ENCODE assay signal across 13 cellular contexts in the genomic region with DNA sequence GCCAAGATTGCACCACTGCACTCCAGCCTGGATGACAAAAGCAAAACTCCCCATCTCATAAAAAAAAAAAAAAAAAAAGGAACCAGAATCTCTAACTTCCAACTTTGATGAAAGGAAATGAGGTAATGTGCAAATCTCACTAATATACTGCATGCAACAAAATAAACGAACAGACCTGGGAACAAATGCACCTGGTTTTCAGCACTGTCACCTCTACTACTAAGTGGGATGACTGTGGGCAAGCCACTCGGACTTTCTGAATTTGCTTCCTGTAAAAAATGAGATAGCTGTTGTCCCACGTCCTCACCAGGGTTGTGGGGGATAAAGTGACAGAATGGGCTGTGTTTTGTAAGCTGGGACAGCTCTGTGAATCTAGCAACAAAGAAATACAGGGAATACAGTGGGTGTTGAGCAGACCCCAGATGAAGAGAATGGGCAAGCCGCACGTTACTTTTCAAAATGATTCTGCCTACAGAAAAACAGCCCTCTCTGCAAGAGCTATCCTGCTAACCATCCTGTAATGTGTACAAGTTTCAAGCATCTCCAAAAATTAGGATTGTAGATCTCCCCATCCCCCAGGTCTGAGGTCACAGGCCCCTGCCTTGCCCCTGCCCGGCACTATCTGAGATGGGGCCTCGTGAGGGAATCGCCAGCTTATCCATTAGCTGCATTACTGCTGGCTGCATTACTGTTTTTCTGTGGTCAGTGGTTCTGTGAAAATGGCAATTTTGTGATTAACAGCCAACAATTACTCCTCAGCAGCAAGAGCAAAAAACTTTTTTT.
DNase-seq lines count a peak whose midpoint lies in the region; ATAC-seq, FAIRE-seq and TF ChIP-seq lines count a peak whose summit lies in the region.
"Had no signal": no experiment of that assay in that cellular context is flagged by ENCODE, and none has a peak within 500 bp of the region (broad histone marks: within the 10 kb centered on the region; RNA-seq: fewer than 3 reads in every experiment).

No MANE protein-coding gene starts in this region.

- H3K36me3 Mint-ChIP-seq in activated naive CD4-positive, alpha-beta T cell treated with anti-CD3 and anti-CD28 coated beads for 36 hours (ENCODE audit: low read depth): peaks cover 5% of the 10 kb centered on the region
- peaks cover 11% of the 10 kb centered on the region for H3K36me3 Mint-ChIP-seq in T-cell
- peaks cover 11% of the 10 kb centered on the region for H3K36me3 Mint-ChIP-seq in brain

- H3K27ac Mint-ChIP-seq in activated naive CD4-positive, alpha-beta T cell treated with anti-CD3 and anti-CD28 coated beads for 36 hours: peak overlapping the region; percentile 80
- peak overlapping the region; percentile 74 to 77 for H3K27ac Mint-ChIP-seq in T-cell
- peak overlapping the region in 3 of 5 experiments; percentile 14 to 51 (median 50) for H3K27ac Mint-ChIP-seq in brain
- H3K27ac Mint-ChIP-seq: HFFc6 had no signal

- peaks cover 83% of the 10 kb centered on the region for H3K4me1 Mint-ChIP-seq in activated naive CD4-positive, alpha-beta T cell treated with anti-CD3 and anti-CD28 coated beads for 36 hours (ENCODE audit: low read depth)
- H3K4me1 Mint-ChIP-seq in T-cell: peaks cover 69 to 75% (median 75%) of the 10 kb centered on the region in 3 donors
- H3K4me1 Mint-ChIP-seq in brain: peaks cover 68% of the 10 kb centered on the region

- H3K4me1 ChIP-seq in tibial artery (peaks cover 0 to 100% (median 79%) of the 10 kb centered on the region in 4 donors), small intestine (ENCODE audit: control insufficient read depth in 2 of 2, insufficient read depth in 1 of 2, low read depth in 1 of 2, low read length in 1 of 2) (peaks cover 34 to 40% of the 10 kb centered on the region in 2 donors)

- no peak overlapping the region for H3K4me3 Mint-ChIP-seq in activated naive CD4-positive, alpha-beta T cell treated with anti-CD3 and anti-CD28 coated beads for 36 hours
- H3K4me3 Mint-ChIP-seq in T-cell (peak overlapping the region in 1 of 3 donors; percentile 51), brain (no peak overlapping the region)
- H3K4me3 Mint-ChIP-seq: HFFc6 had no signal

- CTCF ChIA-PET in activated naive CD4-positive, alpha-beta T cell treated with anti-CD3 and anti-CD28 coated beads for 36 hours (lab: Charles Lee): interaction anchor here (0.8 kb wide), 2 partner anchors 12 to 15 kb away, joined by 3 read pairs; no protein-coding TSS in a partner anchor
- CTCF ChIA-PET in T-cell (lab: Charles Lee): interaction anchor here in 1 of 2 donors (0.7 kb wide), 1 partner anchor 548 kb away, joined by 10 read pairs; no protein-coding TSS in a partner anchor

- FAIRE-seq in small intestine (lab: Jason Lieb, UNC): no peak

- H3K27me3 ChIP-seq in tibial artery: no peaks in the 10 kb centered on the region
- no peaks in the 10 kb centered on the region for H3K27me3 ChIP-seq in small intestine (ENCODE audit: control insufficient read depth in 2 of 2, insufficient read depth in 2 of 2, low read length in 2 of 2)

- H3K36me3 ChIP-seq in tibial artery: peaks cover 4 to 12% (median 8%) of the 10 kb centered on the region in 3 donors
- no peaks in the 10 kb centered on the region for H3K36me3 ChIP-seq in small intestine (ENCODE audit: control insufficient read depth in 2 of 2, insufficient read depth in 2 of 2, low read length in 2 of 2)

- WGBS in small intestine, 3 donors: 60 to 65% (median 61%) methylated on average over 8 of the region's 8 CpGs

- ATAC-seq in T-cell (replicated peaks in 1 of 4) (no peak), HG03439 (IDR thresholded peaks at IDR 0.05; ENCODE audit: unreplicated experiment) (no peak)

- peak; percentile 46 for DNase-seq in activated naive CD4-positive, alpha-beta T cell treated with anti-CD3 and anti-CD28 coated beads for 36 hours
- DNase-seq in activated naive CD4-positive, alpha-beta T cell treated with Interleukin-2 at 50 U/mL for 16 hours: no peak
- DNase-seq in T-cell (no peak), tibial artery (no peak), small intestine (no peak)
- no peak for DNase-seq in effector CD8-positive, alpha-beta T cell (lab: John Stamatoyannopoulos, UW)
- DNase-seq: DMS 273 treated with DMSO at 0.1 percent for 48 hours, HFFc6, mesenchymal stem cell, MM.1S, NCI-H2171 had no signal

- peak overlapping the region; percentile 87 to 98 for H3K27ac ChIP-seq in tibial artery
- no peak overlapping the region for H3K27ac ChIP-seq in small intestine (ENCODE audit: low read depth in 1 of 2, low read length in 1 of 2)

- TF ChIP-seq CTCF in brain (conservative IDR thresholded peaks at IDR 0.05) (no peak), tibial artery (IDR thresholded peaks at IDR 0.05) (no peak)

- H3K9me3 ChIP-seq in tibial artery (no peaks in the 10 kb centered on the region), small intestine (ENCODE audit: control insufficient read depth, low read depth) (no peaks in the 10 kb centered on the region)

- intact Hi-C loops in activated naive CD4-positive, alpha-beta T cell treated with anti-CD3 and anti-CD28 coated beads for 36 hours (cut with micrococcal nuclease): loop anchor here (10.0 kb wide), 2 partner anchors 431 to 931 kb away; a partner anchor contains a TSS
- intact Hi-C loops in tibial artery (cut with DNase I; ENCODE audit: low total_unique reads): no loop called here

- H3K4me3 ChIP-seq in tibial artery (no peak overlapping the region), small intestine (ENCODE audit: low read depth in 1 of 2, low read length in 2 of 2) (no peak overlapping the region)

- POLR2A ChIA-PET in T-cell (lab: Charles Lee): no interaction called here

- no peaks in the 10 kb centered on the region for H3K27me3 Mint-ChIP-seq in activated naive CD4-positive, alpha-beta T cell treated with anti-CD3 and anti-CD28 coated beads for 36 hours (ENCODE audit: low read depth)
- H3K27me3 Mint-ChIP-seq in T-cell (no peaks in the 10 kb centered on the region), brain (peaks cover 3% of the 10 kb centered on the region)

- H3K9me3 Mint-ChIP-seq in activated naive CD4-positive, alpha-beta T cell treated with anti-CD3 and anti-CD28 coated beads for 36 hours: no peaks in the 10 kb centered on the region
- H3K9me3 Mint-ChIP-seq in T-cell: no peaks in the 10 kb centered on the region
- no peaks in the 10 kb centered on the region for H3K9me3 Mint-ChIP-seq in brain
- H3K9me3 Mint-ChIP-seq: HFFc6 had no signal

Comparison
In these comparisons a context has a peak if more than half of its experiments do, and no peak if none do; other contexts are left out.
1. H3K27ac ChIP-seq: peak in tibial artery (2 of 2); none in small intestine (0 of 2).
2. Peak in every context shown above with its lines, with median percentiles within 50 percentile points of each other: H3K27ac Mint-ChIP-seq.